ENCODE assay signal across 8 cellular contexts in the genomic region with DNA sequence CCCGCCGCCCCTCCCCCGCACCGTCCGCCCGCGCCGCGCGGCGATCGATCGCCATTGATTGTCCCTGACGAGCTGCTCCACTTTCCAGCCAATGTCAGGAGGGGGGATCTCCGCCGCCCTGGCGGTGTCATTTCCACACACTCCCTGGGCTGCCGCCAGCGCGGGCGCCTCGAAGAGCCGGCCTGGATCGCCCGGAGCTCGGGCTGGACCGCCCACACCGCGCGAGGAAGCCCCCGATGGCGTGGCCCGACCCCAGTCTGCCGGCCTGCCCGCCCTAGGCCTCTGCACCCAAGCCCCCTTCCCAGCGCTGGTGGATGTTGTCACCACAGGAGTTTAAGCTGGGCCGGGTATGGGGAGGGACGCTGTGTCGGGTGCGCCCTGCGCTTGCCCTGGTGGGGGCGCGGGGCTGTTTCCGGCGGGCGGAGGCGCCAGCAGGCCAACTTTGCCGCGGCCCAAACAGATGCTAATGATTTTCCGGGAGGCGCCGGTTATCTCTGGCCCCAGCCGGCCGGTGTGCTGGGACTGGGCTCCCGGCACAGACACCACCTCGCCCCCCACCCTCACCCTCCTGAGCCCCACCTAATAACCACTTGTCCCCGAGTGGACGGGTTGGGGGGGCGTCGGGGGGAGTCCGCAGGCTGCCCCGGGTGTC. TPM values are rescaled to one million over a fixed set of nuclear protein-coding genes. Genes with fewer than 3 reads are reported as not detected.
DNase-seq lines count a peak whose midpoint lies in the region; ATAC-seq and TF ChIP-seq lines count a peak whose summit lies in the region.

No MANE protein-coding gene starts in this region.

- peaks cover 65% of the 10 kb centered on the region for H3K4me1 ChIP-seq in mononuclear cell (ENCODE audit: insufficient read depth, low read length)
- H3K4me1 ChIP-seq in testis: peaks cover 56% of the 10 kb centered on the region

- no peaks in the 10 kb centered on the region for H3K27me3 ChIP-seq in mononuclear cell (ENCODE audit: insufficient read depth, low read length)
- no peaks in the 10 kb centered on the region for H3K27me3 ChIP-seq in testis

- no peaks in the 10 kb centered on the region for H3K36me3 ChIP-seq in testis (ENCODE audit: low read depth, missing control alignments)

- TF ChIP-seq CTCF in testis (IDR thresholded peaks at IDR 0.05): peak in 1 of 3 experiments; percentile 12

- intact Hi-C loops in testis (cut with DNase I; ENCODE audit: low total_unique reads): loop anchor here (10.0 kb wide), 1 partner anchor 57 kb away; no protein-coding TSS in a partner anchor

- ATAC-seq in HG02852 (IDR thresholded peaks at IDR 0.05; ENCODE audit: unreplicated experiment): peak; percentile 29
- ATAC-seq in esophagus mucosa: peak; percentile 46

- WGBS in testis, 2 donors: 0% methylated on average over 6 to 38 of the region's 62 CpGs

- peak overlapping the region; percentile 26 for H3K4me3 ChIP-seq in mononuclear cell (ENCODE audit: low read length)
- H3K4me3 ChIP-seq in testis: peak overlapping the region; percentile 25 to 67

- peak; percentile 76 for DNase-seq in NCI-H1436 (lab: John Stamatoyannopoulos, UW)
- DNase-seq in NCI-H1436 treated with DMSO at 0.1 percent for 48 hours (lab: John Stamatoyannopoulos, UW): no peak
- peak; percentile 58 to 90 for DNase-seq in NCI-H446 (lab: John Stamatoyannopoulos, UW)
- peak; percentile 66 for DNase-seq in activated T-cell treated with anti-CD3 and anti-CD28 coated beads, Interleukin-2, amount 50 U/mL, for 1 hour
- DNase-seq in testis: peak; percentile 85

- peak overlapping the region; percentile 78 to 79 for H3K27ac ChIP-seq in testis

- no peak for TF ChIP-seq POLR2A in testis (IDR thresholded peaks at IDR 0.05)

- H3K9me3 ChIP-seq in mononuclear cell (ENCODE audit: low read depth, low read length) (no peaks in the 10 kb centered on the region), testis (no peaks in the 10 kb centered on the region)

RNA-seq across cellular contexts. Expression of a gene that starts 10.6 kb away (rescaled TPM):
- total RNA-seq in esophagus mucosa (22.6 TPM), mononuclear cell (82.8 TPM), testis (10 to 100 TPM; 71.1 to 78.3 TPM)
- polyA plus RNA-seq in testis (ENCODE audit: insufficient read depth, low read depth, low replicate concordance): 94.7 TPM
